ENCODE assay signal across 24 cellular contexts in genomic region chr3:32022947-32023346, GRCh38. TPM values are rescaled to one million over a fixed set of nuclear protein-coding genes. Genes with fewer than 3 reads are reported as not detected.
"Had no signal": no experiment of that assay in that cellular context is flagged by ENCODE, and none has a peak within 500 bp of the region (broad histone marks: within the 10 kb centered on the region; RNA-seq: fewer than 3 reads in every experiment).

No MANE protein-coding gene starts in this region.

- H3K4me3 Mint-ChIP-seq: mesothelial cell of epicardium; naive thymus-derived CD4-positive, alpha-beta T cell; natural killer cell treated with Interleukin-12 subunit alpha and Interleukin-12 subunit beta and Interleukin-15 and Interleukin-18, amount 100 ng/mL, for 72 hours; stimulated activated naive B cell treated with anti-CD40 and anti-IgM and Interleukin-4, amounts not matched to agents 10 μg/mL and 1 μg/mL and 100 μg/mL, for 72 hours had no signal

- H3K4me1 ChIP-seq: left ventricle myocardium inferior, right atrium auricular region, right lobe of liver, vagina had no signal

- H3K27ac Mint-ChIP-seq: mesothelial cell of epicardium; naive thymus-derived CD4-positive, alpha-beta T cell; natural killer cell treated with Interleukin-12 subunit alpha and Interleukin-12 subunit beta and Interleukin-15 and Interleukin-18, amount 100 ng/mL, for 72 hours; progenitor cell of endocrine pancreas; stimulated activated naive B cell treated with anti-CD40 and anti-IgM and Interleukin-4, amounts not matched to agents 10 μg/mL and 1 μg/mL and 100 μg/mL, for 72 hours had no signal

- H3K36me3 Mint-ChIP-seq: mesothelial cell of epicardium; naive thymus-derived CD4-positive, alpha-beta T cell; natural killer cell treated with Interleukin-12 subunit alpha and Interleukin-12 subunit beta and Interleukin-15 and Interleukin-18, amount 100 ng/mL, for 72 hours; stimulated activated naive B cell treated with anti-CD40 and anti-IgM and Interleukin-4, amounts not matched to agents 10 μg/mL and 1 μg/mL and 100 μg/mL, for 72 hours had no signal

- H3K9me3 ChIP-seq: left ventricle myocardium inferior, ovary, right atrium auricular region, right lobe of liver, stomach, testis, thyroid gland, transverse colon, upper lobe of left lung, vagina had no signal

- H3K27me3 Mint-ChIP-seq: stimulated activated naive B cell treated with anti-CD40 and anti-IgM and Interleukin-4, amounts not matched to agents 10 μg/mL and 1 μg/mL and 100 μg/mL, for 72 hours had no signal

- ATAC-seq: naive thymus-derived CD4-positive, alpha-beta T cell; natural killer cell treated with Interleukin-12 subunit alpha and Interleukin-12 subunit beta and Interleukin-15 and Interleukin-18, amount 100 ng/mL, for 72 hours; right lobe of liver; stimulated activated naive B cell treated with anti-CD40 and anti-IgM and Interleukin-4, amounts not matched to agents 10 μg/mL and 1 μg/mL and 100 μg/mL, for 72 hours; stimulated activated naive CD8-positive, alpha-beta T cell treated with anti-CD3 and anti-CD28 coated beads, Interleukin-15, Interleukin-2, amounts not matched to agents 100 U/mL and 50 U/mL, for 24 hours had no signal

- H3K9me3 Mint-ChIP-seq: natural killer cell treated with Interleukin-12 subunit alpha and Interleukin-12 subunit beta and Interleukin-15 and Interleukin-18, amount 100 ng/mL, for 72 hours; stimulated activated naive B cell treated with anti-CD40 and anti-IgM and Interleukin-4, amounts not matched to agents 10 μg/mL and 1 μg/mL and 100 μg/mL, for 72 hours had no signal

- H3K4me3 ChIP-seq: hepatocyte, left ventricle myocardium inferior, lung, ovary, right atrium auricular region, right lobe of liver, stomach, testis, thyroid gland, transverse colon, upper lobe of left lung, vagina had no signal

- H3K36me3 ChIP-seq: left ventricle myocardium inferior, ovary, right atrium auricular region, right lobe of liver, stomach, thyroid gland, transverse colon, upper lobe of left lung, vagina had no signal

- DNase-seq: islet precursor cell; left ventricle myocardium inferior; mesendoderm; naive thymus-derived CD4-positive, alpha-beta T cell; ovary; right lobe of liver; stimulated activated CD4-positive, alpha-beta T cell treated with anti-CD3 and anti-CD28 coated beads, Interleukin-12 subunit alpha, Interleukin-12 subunit beta, amount 100 ng/mL, for 4 hours; stimulated activated CD4-positive, alpha-beta T cell treated with anti-CD3 and anti-CD28 coated beads, Interleukin-15, amount 100 ng/mL, for 24 hours; stimulated activated CD4-positive, alpha-beta T cell treated with anti-CD3 and anti-CD28 coated beads, Interleukin-2, amount 100 ng/mL, for 24 hours; stimulated activated CD4-positive, alpha-beta T cell treated with anti-CD3 and anti-CD28 coated beads, Interleukin-4, amount 100 ng/mL, for 1 hour; stimulated activated naive B cell treated with anti-CD40 and anti-IgM and Interleukin-4, amounts not matched to agents 10 μg/mL and 1 μg/mL and 100 μg/mL, for 72 hours; stimulated activated naive CD8-positive, alpha-beta T cell treated with anti-CD3 and anti-CD28 coated beads, Interleukin-15, Interleukin-2, amounts not matched to agents 100 U/mL and 50 U/mL, for 24 hours; stomach; testis; thyroid gland; transverse colon; upper lobe of left lung had no signal

RNA-seq across cellular contexts. Expression of gene ZNF860, which starts 41.4 kb away (rescaled TPM):
- total RNA-seq: natural killer cell treated with Interleukin-12 subunit alpha and Interleukin-12 subunit beta and Interleukin-15 and Interleukin-18, amount 100 ng/mL, for 72 hours had no signal
